In genomic region chr9:19102181-19102630, GRCh38 we compare ENCODE assay signal across 1 cellular context.
TF ChIP-seq lines count a peak whose summit lies in the region.

No MANE protein-coding gene starts in this region.

TF ChIP-seq in GM23338, 12 proteins besides CTCF, POLR2A, EP300 and RAD21 (continued from another document):
- no peak for TF ChIP-seq ZNF462 (CRISPR knock-in tag; IDR thresholded peaks at IDR 0.05)
